18 cellular contexts compared by ENCODE assay signal in the genomic region with DNA sequence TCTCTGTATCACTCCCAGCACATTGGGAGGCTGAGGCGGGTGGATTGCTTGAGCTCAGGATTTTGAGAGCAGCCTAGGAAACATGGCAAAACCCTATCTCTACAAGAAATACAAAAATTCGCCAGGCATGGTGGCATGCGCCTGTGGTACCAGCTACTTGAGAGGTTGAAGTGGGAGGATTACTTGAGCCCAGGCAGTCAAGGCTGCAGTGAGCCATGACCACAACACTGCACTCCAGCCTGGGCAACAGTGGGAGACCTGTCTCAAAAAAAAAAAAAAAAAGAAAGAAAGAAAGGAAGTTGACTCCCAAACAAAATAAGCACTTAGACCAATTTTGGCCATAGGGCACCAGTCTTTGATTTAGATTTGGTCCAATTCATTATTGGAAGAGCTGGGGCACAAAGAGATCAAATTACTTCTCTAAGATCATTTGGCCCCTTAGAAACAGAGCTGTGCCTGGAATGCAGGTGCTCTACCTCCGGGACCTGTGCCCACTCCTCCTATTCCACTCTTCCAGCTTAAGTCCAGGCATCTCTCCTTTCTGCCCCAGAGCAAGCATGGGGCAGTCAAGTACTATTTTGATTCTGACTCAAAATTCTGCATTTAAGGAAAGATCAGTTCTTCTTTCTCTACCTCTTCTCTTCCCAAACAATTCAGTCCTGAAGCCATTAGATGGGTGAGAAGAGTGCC. TPM values are rescaled to one million over a fixed set of nuclear protein-coding genes. Genes with fewer than 3 reads are reported as not detected.
DNase-seq lines count a peak whose midpoint lies in the region; TF ChIP-seq lines count a peak whose summit lies in the region.
"Had no signal": no experiment of that assay in that cellular context is flagged by ENCODE, and none has a peak within 500 bp of the region (broad histone marks: within the 10 kb centered on the region; RNA-seq: fewer than 3 reads in every experiment).

No MANE protein-coding gene starts in this region.

- TF ChIP-seq RAD21 in Ishikawa (IDR thresholded peaks at IDR 0.05; ENCODE audit: low read depth): no peak

- H3K4me1 ChIP-seq in endodermal cell (ENCODE audit: control insufficient read depth, insufficient read depth, low read length): no peaks in the 10 kb centered on the region

- no peaks in the 10 kb centered on the region for H3K27me3 ChIP-seq in endodermal cell (ENCODE audit: control insufficient read depth, insufficient read depth, low read length, poor library complexity, severe bottlenecking)

- DNase-seq in DMS79 treated with DMSO at 0.1 percent for 48 hours (lab: John Stamatoyannopoulos, UW) (peak; percentile 70), nephron progenitor cell (no peak), NK-92 (lab: John Stamatoyannopoulos, UW; ENCODE audit: unreplicated experiment) (no peak), endodermal cell (no peak), NCI-H1417 treated with DMSO at 0.1 percent for 48 hours (lab: John Stamatoyannopoulos, UW) (no peak)
- DNase-seq in activated effector memory CD4-positive, alpha-beta T cell treated with Interleukin-2 at 50 U/mL for 16 hours: no peak
- DNase-seq: COR-L47; NCI-H1092; NCI-H526 treated with DMSO at 0.1 percent for 48 hours; NK-92 treated with Interleukin-12 subunit alpha and Interleukin-12 subunit beta, amount 100 ng/mL, for 24 hours; SHP77; SK-N-SH had no signal

- no peak overlapping the region for H3K4me3 ChIP-seq in endodermal cell (ENCODE audit: low read length)
- H3K4me3 ChIP-seq: HAP-1 had no signal

- H3K9me3 ChIP-seq in endodermal cell (ENCODE audit: control insufficient read depth, low read length): no peaks in the 10 kb centered on the region
- H3K9me3 ChIP-seq: HAP-1, SK-N-SH had no signal

- peaks cover 42% of the 10 kb centered on the region for H3K4me1 Mint-ChIP-seq in nephron progenitor cell
- H3K4me1 Mint-ChIP-seq in endodermal cell: peaks cover 2% of the 10 kb centered on the region
- H3K4me1 Mint-ChIP-seq: CD14-positive monocyte had no signal

- no peaks in the 10 kb centered on the region for H3K36me3 ChIP-seq in endodermal cell (ENCODE audit: control insufficient read depth, insufficient read depth, low read length)
- H3K36me3 ChIP-seq: HAP-1 had no signal

- WGBS in endodermal cell (ENCODE audit: insufficient coverage in 1 of 2, insufficient read length in 1 of 2), 2 experiments: 88 to 94% methylated on average over 1 to 4 of the region's 4 CpGs

- peaks cover 11% of the 10 kb centered on the region for H3K9me3 Mint-ChIP-seq in nephron progenitor cell
- peaks cover 5% of the 10 kb centered on the region for H3K9me3 Mint-ChIP-seq in endodermal cell

- H3K4me3 Mint-ChIP-seq in nephron progenitor cell (no peak overlapping the region), endodermal cell (no peak overlapping the region)
- H3K4me3 Mint-ChIP-seq: CD14-positive monocyte had no signal

- H3K36me3 Mint-ChIP-seq in nephron progenitor cell (ENCODE audit: low read depth) (peaks cover 12% of the 10 kb centered on the region), endodermal cell (ENCODE audit: low read depth) (no peaks in the 10 kb centered on the region)
- H3K36me3 Mint-ChIP-seq: CD14-positive monocyte had no signal

- H3K27ac ChIP-seq in cingulate gyrus (ENCODE audit: low read depth, low read length) (peak overlapping the region; percentile 51), endodermal cell (ENCODE audit: low read depth, low read length) (no peak overlapping the region)
- H3K27ac ChIP-seq: KMS-11 had no signal

- TF ChIP-seq CTCF in nephron progenitor cell (IDR thresholded peaks at IDR 0.05) (no peak), endodermal cell (conservative IDR thresholded peaks at IDR 0.05) (no peak)

- H3K27me3 Mint-ChIP-seq in nephron progenitor cell (ENCODE audit: low read depth, poor library complexity): peaks cover 4% of the 10 kb centered on the region
- no peaks in the 10 kb centered on the region for H3K27me3 Mint-ChIP-seq in endodermal cell (ENCODE audit: insufficient read depth)

- H3K9ac ChIP-seq in endodermal cell (ENCODE audit: extremely low read depth, low read length, poor library complexity, severe bottlenecking): no peak overlapping the region
- H3K9ac ChIP-seq: KMS-11, SK-N-SH had no signal

- TF ChIP-seq EP300 in Ishikawa (IDR thresholded peaks at IDR 0.05; ENCODE audit: borderline replicate concordance): peak; percentile 16; the same call in 1 of the 2 replicates

- H3K27ac Mint-ChIP-seq in nephron progenitor cell (peak overlapping the region; percentile 1), endodermal cell (no peak overlapping the region)
- H3K27ac Mint-ChIP-seq: CD14-positive monocyte had no signal

TF ChIP-seq in Ishikawa, 13 proteins besides CTCF, POLR2A, EP300 and RAD21:
- TF ChIP-seq TEAD4 (IDR thresholded peaks at IDR 0.05): peak; percentile 31; the same call in 1 of the 2 replicates
- no peak for TF ChIP-seq TAF1 (IDR thresholded peaks at IDR 0.05; ENCODE audit: low read depth)
- TF ChIP-seq NFIC (IDR thresholded peaks at IDR 0.05): 0 out of 2 replicates have a peak, but pooled peaks have one; percentile 28
- no peak for TF ChIP-seq EGR1 (IDR thresholded peaks at IDR 0.05)
- no peak for TF ChIP-seq YY1 (IDR thresholded peaks at IDR 0.05; ENCODE audit: low read depth)

RNA-seq across cellular contexts. Expression of a gene that starts 59.0 kb away (rescaled TPM):
- total RNA-seq in endodermal cell: 100 to 1,000 TPM; 133 to 192 TPM
- polyA plus RNA-seq in endodermal cell (2013, experiment 1 of 2): 127 TPM
- 108 TPM for polyA plus RNA-seq in endodermal cell (2013, experiment 2 of 2)
- total RNA-seq: OCI-LY7 had no signal
